In the genomic region with DNA sequence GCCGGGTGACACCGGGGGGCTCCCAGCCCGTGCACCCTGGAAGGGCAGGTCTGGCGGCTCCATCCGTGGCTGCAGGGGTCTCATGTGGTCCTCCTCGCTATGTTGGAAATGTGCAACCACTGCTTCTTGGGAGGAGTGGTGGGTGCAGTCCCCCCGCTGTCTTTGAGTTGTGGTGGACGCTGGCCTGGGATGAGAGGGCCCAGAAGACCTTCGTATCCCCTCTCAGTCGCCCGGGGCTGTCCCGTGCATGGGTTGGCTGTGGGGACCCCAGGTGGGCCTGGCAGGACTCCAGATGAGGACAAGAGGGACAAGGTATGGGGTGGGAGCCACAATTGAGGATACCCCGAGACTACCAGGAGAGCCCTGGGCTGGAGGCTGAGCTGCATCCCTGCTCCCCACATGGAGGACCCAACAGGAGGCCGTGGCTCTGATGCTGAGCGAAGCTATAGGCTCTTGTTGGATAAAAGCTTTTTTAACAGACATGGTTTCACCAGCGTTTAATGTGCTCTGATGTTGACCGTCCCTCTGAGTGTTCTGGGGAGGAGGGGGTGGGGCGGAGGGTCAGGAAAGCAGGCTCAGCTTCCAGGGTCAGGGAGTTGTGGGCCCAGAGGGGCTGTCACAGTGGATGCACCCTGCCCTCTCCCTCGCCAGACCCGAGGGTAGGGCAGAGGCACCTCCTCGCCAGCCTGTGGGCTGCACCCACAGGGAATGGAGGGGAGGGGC, we compare ENCODE assay signal across 2 cellular contexts.
TF ChIP-seq lines count a peak whose summit lies in the region.

No MANE protein-coding gene starts in this region.

TF ChIP-seq in HCT116, 20 proteins besides CTCF, POLR2A, EP300 and RAD21:
- TF ChIP-seq CBX3 (IDR thresholded peaks at IDR 0.05; ENCODE audit: low read depth) (no peak), POLR2AphosphoS5 (IDR thresholded peaks at IDR 0.05; ENCODE audit: low read depth, low read length) (peak; percentile 75), SP1 (IDR thresholded peaks at IDR 0.05; ENCODE audit: low read depth) (no peak)
- TF ChIP-seq, protein P1, sequence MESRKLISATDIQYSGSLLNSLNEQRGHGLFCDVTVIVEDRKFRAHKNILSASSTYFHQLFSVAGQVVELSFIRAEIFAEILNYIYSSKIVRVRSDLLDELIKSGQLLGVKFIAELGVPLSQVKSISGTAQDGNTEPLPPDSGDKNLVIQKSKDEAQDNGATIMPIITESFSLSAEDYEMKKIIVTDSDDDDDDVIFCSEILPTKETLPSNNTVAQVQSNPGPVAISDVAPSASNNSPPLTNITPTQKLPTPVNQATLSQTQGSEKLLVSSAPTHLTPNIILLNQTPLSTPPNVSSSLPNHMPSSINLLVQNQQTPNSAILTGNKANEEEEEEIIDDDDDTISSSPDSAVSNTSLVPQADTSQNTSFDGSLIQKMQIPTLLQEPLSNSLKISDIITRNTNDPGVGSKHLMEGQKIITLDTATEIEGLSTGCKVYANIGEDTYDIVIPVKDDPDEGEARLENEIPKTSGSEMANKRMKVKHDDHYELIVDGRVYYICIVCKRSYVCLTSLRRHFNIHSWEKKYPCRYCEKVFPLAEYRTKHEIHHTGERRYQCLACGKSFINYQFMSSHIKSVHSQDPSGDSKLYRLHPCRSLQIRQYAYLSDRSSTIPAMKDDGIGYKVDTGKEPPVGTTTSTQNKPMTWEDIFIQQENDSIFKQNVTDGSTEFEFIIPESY (IDR thresholded peaks at IDR 0.05; ENCODE audit: extremely low read depth, insufficient replicate concordance, low read length), result no peak

TF ChIP-seq in H1, 55 proteins besides CTCF, POLR2A, EP300 and RAD21:
- TF ChIP-seq BCL11A (IDR thresholded peaks at IDR 0.05; ENCODE audit: low read depth in 2 of 2, low read length in 2 of 2) (no peak), SUZ12 (IDR thresholded peaks at IDR 0.05; ENCODE audit: low read length) (no peak), SP4 (IDR thresholded peaks at IDR 0.05; ENCODE audit: low read length) (no peak), PHF8 (conservative IDR thresholded peaks at IDR 0.05; ENCODE audit: low read depth, low read length) (no peak), JUND (IDR thresholded peaks at IDR 0.05; ENCODE audit: low read length) (no peak), JUN (IDR thresholded peaks at IDR 0.05; ENCODE audit: low read depth, low read length) (no peak)
- TF ChIP-seq, protein P2, sequence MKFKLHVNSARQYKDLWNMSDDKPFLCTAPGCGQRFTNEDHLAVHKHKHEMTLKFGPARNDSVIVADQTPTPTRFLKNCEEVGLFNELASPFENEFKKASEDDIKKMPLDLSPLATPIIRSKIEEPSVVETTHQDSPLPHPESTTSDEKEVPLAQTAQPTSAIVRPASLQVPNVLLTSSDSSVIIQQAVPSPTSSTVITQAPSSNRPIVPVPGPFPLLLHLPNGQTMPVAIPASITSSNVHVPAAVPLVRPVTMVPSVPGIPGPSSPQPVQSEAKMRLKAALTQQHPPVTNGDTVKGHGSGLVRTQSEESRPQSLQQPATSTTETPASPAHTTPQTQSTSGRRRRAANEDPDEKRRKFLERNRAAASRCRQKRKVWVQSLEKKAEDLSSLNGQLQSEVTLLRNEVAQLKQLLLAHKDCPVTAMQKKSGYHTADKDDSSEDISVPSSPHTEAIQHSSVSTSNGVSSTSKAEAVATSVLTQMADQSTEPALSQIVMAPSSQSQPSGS (IDR thresholded peaks at IDR 0.05; ENCODE audit: low read length), result no peak
- TF ChIP-seq, protein P3, sequence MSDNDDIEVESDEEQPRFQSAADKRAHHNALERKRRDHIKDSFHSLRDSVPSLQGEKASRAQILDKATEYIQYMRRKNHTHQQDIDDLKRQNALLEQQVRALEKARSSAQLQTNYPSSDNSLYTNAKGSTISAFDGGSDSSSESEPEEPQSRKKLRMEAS (IDR thresholded peaks at IDR 0.05), result no peak
